In the genomic region with DNA sequence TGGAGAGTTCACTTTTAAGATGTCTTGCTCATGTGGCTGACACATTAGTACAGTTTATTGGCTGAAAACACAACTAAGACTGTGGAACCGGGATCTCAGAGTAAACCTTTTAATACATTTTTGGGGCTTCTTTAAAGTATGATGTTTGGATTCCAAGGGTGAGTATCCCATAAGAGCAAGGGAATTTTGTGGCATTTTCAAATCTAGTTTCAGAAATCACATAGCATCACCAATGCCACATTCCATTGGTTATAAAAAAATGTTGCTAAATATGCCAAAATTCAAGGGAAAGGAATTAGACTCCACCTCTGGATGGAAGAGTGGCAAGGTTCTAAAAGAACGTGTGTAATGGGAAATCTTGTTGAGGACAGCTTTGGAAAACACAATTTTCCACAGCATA, we compare ENCODE assay signal across 14 cellular contexts.
DNase-seq lines count a peak whose midpoint lies in the region; TF ChIP-seq lines count a peak whose summit lies in the region.
"Had no signal": no experiment of that assay in that cellular context is flagged by ENCODE, and none has a peak within 500 bp of the region (broad histone marks: within the 10 kb centered on the region; RNA-seq: fewer than 3 reads in every experiment).

No MANE protein-coding gene starts in this region.

- H3K4me3 ChIP-seq in AG10803 (ENCODE audit: low read length) (no peak overlapping the region), testis (no peak overlapping the region)

- H3K36me3 Mint-ChIP-seq in chondrocyte (ENCODE audit: low read depth), result peaks cover 1% of the 10 kb centered on the region
- H3K36me3 Mint-ChIP-seq in osteocyte (ENCODE audit: unreplicated experiment), result peaks cover 5% of the 10 kb centered on the region
- no peaks in the 10 kb centered on the region for H3K36me3 Mint-ChIP-seq in nephron progenitor cell (ENCODE audit: low read depth)
- H3K36me3 Mint-ChIP-seq: CD4-positive, alpha-beta memory T cell had no signal

- no peaks in the 10 kb centered on the region for H3K4me1 ChIP-seq in testis
- H3K4me1 ChIP-seq: BE2C had no signal

- no peak overlapping the region for H3K27ac ChIP-seq in testis
- H3K27ac ChIP-seq: C4-2B had no signal

- H3K36me3 ChIP-seq in testis (ENCODE audit: low read depth, missing control alignments), result no peaks in the 10 kb centered on the region
- H3K36me3 ChIP-seq: BE2C had no signal

- H3K4me3 Mint-ChIP-seq in chondrocyte (ENCODE audit: unreplicated experiment) (no peak overlapping the region), osteocyte (ENCODE audit: unreplicated experiment) (no peak overlapping the region), nephron progenitor cell (no peak overlapping the region)
- H3K4me3 Mint-ChIP-seq: CD4-positive, alpha-beta memory T cell had no signal

- intact Hi-C loops in testis (cut with DNase I; ENCODE audit: low total_unique reads), result no loop called here

- peak overlapping the region; percentile 69 for H3K27ac Mint-ChIP-seq in chondrocyte (ENCODE audit: unreplicated experiment)
- peak overlapping the region; percentile 36 for H3K27ac Mint-ChIP-seq in osteocyte (ENCODE audit: unreplicated experiment)
- H3K27ac Mint-ChIP-seq in nephron progenitor cell, result no peak overlapping the region
- H3K27ac Mint-ChIP-seq: CD4-positive, alpha-beta memory T cell had no signal

- H3K9me3 ChIP-seq in testis, result no peaks in the 10 kb centered on the region
- H3K9me3 ChIP-seq: BE2C, Caco-2 had no signal

- TF ChIP-seq POLR2A in testis (IDR thresholded peaks at IDR 0.05), result no peak

- no peaks in the 10 kb centered on the region for H3K27me3 Mint-ChIP-seq in chondrocyte (ENCODE audit: low read depth)
- H3K27me3 Mint-ChIP-seq in osteocyte (ENCODE audit: unreplicated experiment), result no peaks in the 10 kb centered on the region
- no peaks in the 10 kb centered on the region for H3K27me3 Mint-ChIP-seq in nephron progenitor cell (ENCODE audit: low read depth, poor library complexity)
- H3K27me3 Mint-ChIP-seq: CD4-positive, alpha-beta memory T cell had no signal

- TF ChIP-seq CTCF in AG10803 (conservative IDR thresholded peaks at IDR 0.05; ENCODE audit: low read length), result no peak
- TF ChIP-seq CTCF in chondrocyte (IDR thresholded peaks at IDR 0.05), result no peak
- no peak for TF ChIP-seq CTCF in osteocyte (IDR thresholded peaks at IDR 0.05)
- no peak for TF ChIP-seq CTCF in testis (IDR thresholded peaks at IDR 0.05)
- no peak for TF ChIP-seq CTCF in nephron progenitor cell (IDR thresholded peaks at IDR 0.05)

- H3K9me3 Mint-ChIP-seq in chondrocyte (ENCODE audit: low read depth) (peaks cover 5% of the 10 kb centered on the region), osteocyte (ENCODE audit: unreplicated experiment) (peaks cover 24% of the 10 kb centered on the region), nephron progenitor cell (peaks cover 7% of the 10 kb centered on the region)

- 66 to 83% methylated on average over 2 of the region's 2 CpGs for WGBS in testis, 2 donors

- peaks cover 57% of the 10 kb centered on the region for H3K4me1 Mint-ChIP-seq in chondrocyte (ENCODE audit: low read depth)
- H3K4me1 Mint-ChIP-seq in osteocyte (ENCODE audit: unreplicated experiment), result peaks cover 49% of the 10 kb centered on the region
- H3K4me1 Mint-ChIP-seq in nephron progenitor cell, result no peaks in the 10 kb centered on the region
- H3K4me1 Mint-ChIP-seq: CD4-positive, alpha-beta memory T cell had no signal

- H3K27me3 ChIP-seq in testis, result no peaks in the 10 kb centered on the region
- H3K27me3 ChIP-seq: BE2C had no signal

- DNase-seq in AG10803 (ENCODE audit: low read depth) (peak; percentile 89), GM04503 (ENCODE audit: low read depth) (peak; percentile 39), chondrocyte (ENCODE audit: low spot score) (no peak), osteocyte (ENCODE audit: extremely low spot score, unreplicated experiment) (no peak), globus pallidus (ENCODE audit: low spot score) (no peak), testis (no peak), COR-L47 (lab: John Stamatoyannopoulos, UW) (no peak), nephron progenitor cell (no peak)
- DNase-seq: 8988T; BE2C; Caco-2; CD4-positive, alpha-beta memory T cell; DND-41 had no signal

Comparison
In these comparisons a context has a peak if more than half of its experiments do, and no peak if none do; other contexts are left out.
1. DNase-seq: peak in AG10803 (single experiment) and GM04503 (single experiment); none in chondrocyte (single experiment), osteocyte (single experiment), globus pallidus (single experiment), testis (single experiment), COR-L47 (single experiment) and nephron progenitor cell (single experiment).